Comparison of ENCODE assay signal across 1 cellular context in genomic region chr2:190791347-190791982, GRCh38.
TF ChIP-seq lines count a peak whose summit lies in the region.

No MANE protein-coding gene starts in this region.

TF ChIP-seq in HEK293, 187 proteins besides CTCF, POLR2A, EP300 and RAD21 (continued from another document and continues in another):
- TF ChIP-seq, protein P1, sequence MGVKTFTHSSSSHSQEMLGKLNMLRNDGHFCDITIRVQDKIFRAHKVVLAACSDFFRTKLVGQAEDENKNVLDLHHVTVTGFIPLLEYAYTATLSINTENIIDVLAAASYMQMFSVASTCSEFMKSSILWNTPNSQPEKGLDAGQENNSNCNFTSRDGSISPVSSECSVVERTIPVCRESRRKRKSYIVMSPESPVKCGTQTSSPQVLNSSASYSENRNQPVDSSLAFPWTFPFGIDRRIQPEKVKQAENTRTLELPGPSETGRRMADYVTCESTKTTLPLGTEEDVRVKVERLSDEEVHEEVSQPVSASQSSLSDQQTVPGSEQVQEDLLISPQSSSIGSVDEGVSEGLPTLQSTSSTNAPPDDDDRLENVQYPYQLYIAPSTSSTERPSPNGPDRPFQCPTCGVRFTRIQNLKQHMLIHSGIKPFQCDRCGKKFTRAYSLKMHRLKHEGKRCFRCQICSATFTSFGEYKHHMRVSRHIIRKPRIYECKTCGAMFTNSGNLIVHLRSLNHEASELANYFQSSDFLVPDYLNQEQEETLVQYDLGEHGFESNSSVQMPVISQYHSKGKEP (tag by site-specific recombination; IDR thresholded peaks at IDR 0.05): no peak
- no peak for TF ChIP-seq ZNF426 (tag by site-specific recombination; IDR thresholded peaks at IDR 0.05)
- no peak for TF ChIP-seq ZNF404 (tag by site-specific recombination; IDR thresholded peaks at IDR 0.05)
- TF ChIP-seq ZNF394 (tag by site-specific recombination; IDR thresholded peaks at IDR 0.05; ENCODE audit: borderline replicate concordance): no peak
- TF ChIP-seq SP2 (tag by site-specific recombination; IDR thresholded peaks at IDR 0.05): peak; percentile 59
- TF ChIP-seq ZBTB8A (tag by site-specific recombination; IDR thresholded peaks at IDR 0.05): no peak
- TF ChIP-seq, protein P2, sequence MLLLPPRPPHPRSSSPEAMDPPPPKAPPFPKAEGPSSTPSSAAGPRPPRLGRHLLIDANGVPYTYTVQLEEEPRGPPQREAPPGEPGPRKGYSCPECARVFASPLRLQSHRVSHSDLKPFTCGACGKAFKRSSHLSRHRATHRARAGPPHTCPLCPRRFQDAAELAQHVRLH (tag by site-specific recombination; IDR thresholded peaks at IDR 0.05): no peak
- TF ChIP-seq ZNF610 (tag by site-specific recombination; IDR thresholded peaks at IDR 0.05; ENCODE audit: borderline replicate concordance): no peak
- no peak for TF ChIP-seq ZNF10 (tag by site-specific recombination; IDR thresholded peaks at IDR 0.05)
- no peak for TF ChIP-seq ZNF140 (tag by site-specific recombination; IDR thresholded peaks at IDR 0.05)
- no peak for TF ChIP-seq ZBTB17 (tag by site-specific recombination; IDR thresholded peaks at IDR 0.05)
- TF ChIP-seq ZNF777 (tag by site-specific recombination; IDR thresholded peaks at IDR 0.05; ENCODE audit: borderline replicate concordance): no peak
- no peak for TF ChIP-seq ZNF280D (tag by site-specific recombination; IDR thresholded peaks at IDR 0.05)
- no peak for TF ChIP-seq SALL2 (tag by site-specific recombination; IDR thresholded peaks at IDR 0.05; ENCODE audit: borderline replicate concordance)
- TF ChIP-seq WT1 (tag by site-specific recombination; IDR thresholded peaks at IDR 0.05): no peak
- 0 out of 2 replicates have a peak, but pooled peaks have one; percentile 29 for TF ChIP-seq PRDM6 (tag by site-specific recombination; IDR thresholded peaks at IDR 0.05)
- no peak for TF ChIP-seq BCL11A (tag by site-specific recombination; IDR thresholded peaks at IDR 0.05; ENCODE audit: low read depth)
- TF ChIP-seq ZBTB26 (tag by site-specific recombination; optimal IDR thresholded peaks at IDR 0.05): no peak
- no peak for TF ChIP-seq ZNF24 (tag by site-specific recombination; IDR thresholded peaks at IDR 0.05)
- no peak for TF ChIP-seq ZNF624 (tag by site-specific recombination; IDR thresholded peaks at IDR 0.05)
- TF ChIP-seq HOXA7 (CRISPR knock-in tag; IDR thresholded peaks at IDR 0.05; ENCODE audit: borderline replicate concordance): no peak
- TF ChIP-seq ZNF488 (tag by site-specific recombination; IDR thresholded peaks at IDR 0.05): no peak
- TF ChIP-seq PRDM4 (tag by site-specific recombination; IDR thresholded peaks at IDR 0.05): 0 out of 2 replicates have a peak, but pooled peaks have one; percentile 9
- TF ChIP-seq, protein P3, sequence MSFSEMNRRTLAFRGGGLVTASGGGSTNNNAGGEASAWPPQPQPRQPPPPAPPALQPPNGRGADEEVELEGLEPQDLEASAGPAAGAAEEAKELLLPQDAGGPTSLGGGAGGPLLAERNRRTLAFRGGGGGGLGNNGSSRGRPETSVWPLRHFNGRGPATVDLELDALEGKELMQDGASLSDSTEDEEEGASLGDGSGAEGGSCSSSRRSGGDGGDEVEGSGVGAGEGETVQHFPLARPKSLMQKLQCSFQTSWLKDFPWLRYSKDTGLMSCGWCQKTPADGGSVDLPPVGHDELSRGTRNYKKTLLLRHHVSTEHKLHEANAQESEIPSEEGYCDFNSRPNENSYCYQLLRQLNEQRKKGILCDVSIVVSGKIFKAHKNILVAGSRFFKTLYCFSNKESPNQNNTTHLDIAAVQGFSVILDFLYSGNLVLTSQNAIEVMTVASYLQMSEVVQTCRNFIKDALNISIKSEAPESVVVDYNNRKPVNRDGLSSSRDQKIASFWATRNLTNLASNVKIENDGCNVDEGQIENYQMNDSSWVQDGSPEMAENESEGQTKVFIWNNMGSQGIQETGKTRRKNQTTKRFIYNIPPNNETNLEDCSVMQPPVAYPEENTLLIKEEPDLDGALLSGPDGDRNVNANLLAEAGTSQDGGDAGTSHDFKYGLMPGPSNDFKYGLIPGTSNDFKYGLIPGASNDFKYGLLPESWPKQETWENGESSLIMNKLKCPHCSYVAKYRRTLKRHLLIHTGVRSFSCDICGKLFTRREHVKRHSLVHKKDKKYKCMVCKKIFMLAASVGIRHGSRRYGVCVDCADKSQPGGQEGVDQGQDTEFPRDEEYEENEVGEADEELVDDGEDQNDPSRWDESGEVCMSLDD (tag by site-specific recombination; IDR thresholded peaks at IDR 0.05): no peak
- TF ChIP-seq, protein P4, sequence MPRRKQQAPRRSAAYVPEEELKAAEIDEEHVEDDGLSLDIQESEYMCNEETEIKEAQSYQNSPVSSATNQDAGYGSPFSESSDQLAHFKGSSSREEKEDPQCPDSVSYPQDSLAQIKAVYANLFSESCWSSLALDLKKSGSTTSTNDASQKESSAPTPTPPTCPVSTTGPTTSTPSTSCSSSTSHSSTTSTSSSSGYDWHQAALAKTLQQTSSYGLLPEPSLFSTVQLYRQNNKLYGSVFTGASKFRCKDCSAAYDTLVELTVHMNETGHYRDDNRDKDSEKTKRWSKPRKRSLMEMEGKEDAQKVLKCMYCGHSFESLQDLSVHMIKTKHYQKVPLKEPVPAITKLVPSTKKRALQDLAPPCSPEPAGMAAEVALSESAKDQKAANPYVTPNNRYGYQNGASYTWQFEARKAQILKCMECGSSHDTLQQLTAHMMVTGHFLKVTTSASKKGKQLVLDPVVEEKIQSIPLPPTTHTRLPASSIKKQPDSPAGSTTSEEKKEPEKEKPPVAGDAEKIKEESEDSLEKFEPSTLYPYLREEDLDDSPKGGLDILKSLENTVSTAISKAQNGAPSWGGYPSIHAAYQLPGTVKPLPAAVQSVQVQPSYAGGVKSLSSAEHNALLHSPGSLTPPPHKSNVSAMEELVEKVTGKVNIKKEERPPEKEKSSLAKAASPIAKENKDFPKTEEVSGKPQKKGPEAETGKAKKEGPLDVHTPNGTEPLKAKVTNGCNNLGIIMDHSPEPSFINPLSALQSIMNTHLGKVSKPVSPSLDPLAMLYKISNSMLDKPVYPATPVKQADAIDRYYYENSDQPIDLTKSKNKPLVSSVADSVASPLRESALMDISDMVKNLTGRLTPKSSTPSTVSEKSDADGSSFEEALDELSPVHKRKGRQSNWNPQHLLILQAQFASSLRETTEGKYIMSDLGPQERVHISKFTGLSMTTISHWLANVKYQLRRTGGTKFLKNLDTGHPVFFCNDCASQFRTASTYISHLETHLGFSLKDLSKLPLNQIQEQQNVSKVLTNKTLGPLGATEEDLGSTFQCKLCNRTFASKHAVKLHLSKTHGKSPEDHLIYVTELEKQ (tag by site-specific recombination; IDR thresholded peaks at IDR 0.05; ENCODE audit: borderline replicate concordance): no peak
- TF ChIP-seq ZNF292 (tag by site-specific recombination; IDR thresholded peaks at IDR 0.05; ENCODE audit: borderline replicate concordance, low read depth): no peak
- TF ChIP-seq ZNF132 (tag by site-specific recombination; IDR thresholded peaks at IDR 0.05; ENCODE audit: borderline replicate concordance): no peak
- TF ChIP-seq IKZF3 (tag by site-specific recombination; IDR thresholded peaks at IDR 0.05): no peak
- no peak for TF ChIP-seq ZNF16 (tag by site-specific recombination; IDR thresholded peaks at IDR 0.05; ENCODE audit: low read depth)
- TF ChIP-seq ZNF23 (tag by site-specific recombination; IDR thresholded peaks at IDR 0.05; ENCODE audit: borderline replicate concordance): no peak
- no peak for TF ChIP-seq ZBTB48 (tag by site-specific recombination; IDR thresholded peaks at IDR 0.05)
- TF ChIP-seq PRDM10 (tag by site-specific recombination; IDR thresholded peaks at IDR 0.05): peak; percentile 58
